ENCODE assay signal across 9 cellular contexts in genomic region chr19:58399903-58400637, GRCh38. TPM values are rescaled to one million over a fixed set of nuclear protein-coding genes. Genes with fewer than 3 reads are reported as not detected.
DNase-seq lines count a peak whose midpoint lies in the region; ATAC-seq and TF ChIP-seq lines count a peak whose summit lies in the region.
"Had no signal": no experiment of that assay in that cellular context is flagged by ENCODE, and none has a peak within 500 bp of the region (broad histone marks: within the 10 kb centered on the region; RNA-seq: fewer than 3 reads in every experiment).

No MANE protein-coding gene starts in this region.

- H3K4me1 ChIP-seq in left ventricle myocardium inferior (peaks cover 34% of the 10 kb centered on the region), right atrium auricular region (peaks cover 0 to 27% of the 10 kb centered on the region in 2 donors), lung (ENCODE audit: control insufficient read depth in 2 of 2, insufficient read depth in 2 of 2, low read length in 2 of 2) (peaks cover 0 to 19% of the 10 kb centered on the region in 2 donors), aorta (ENCODE audit: control insufficient read depth in 1 of 2, insufficient read depth in 2 of 2, low read length in 2 of 2) (no peaks in the 10 kb centered on the region)

- H3K9me3 Mint-ChIP-seq in activated T-helper 2 cell treated with anti-CD3 and anti-CD28 coated beads, Interferon-gamma antibody, Interleukin-2, Interleukin-4, amounts not matched to agents 10 μg/mL and 5 μg/mL and 100 μg/mL, durations not matched to agents 14 hours and 24 hours and 36 hours: no peaks in the 10 kb centered on the region

- H3K27me3 ChIP-seq in left ventricle myocardium inferior (ENCODE audit: low read depth) (peaks cover 33% of the 10 kb centered on the region), right atrium auricular region (peaks cover 6 to 12% of the 10 kb centered on the region in 2 donors), lung (ENCODE audit: control insufficient read depth, insufficient read depth) (no peaks in the 10 kb centered on the region), aorta (ENCODE audit: control insufficient read depth in 1 of 2, insufficient read depth in 2 of 2, low read length in 1 of 2) (no peaks in the 10 kb centered on the region)

- H3K4me3 ChIP-seq in left ventricle myocardium inferior: peak overlapping the region; percentile 74
- H3K4me3 ChIP-seq in right atrium auricular region: peak overlapping the region in 1 of 2 donors; percentile 65
- H3K4me3 ChIP-seq in lung: peak overlapping the region; percentile 51
- no peak overlapping the region for H3K4me3 ChIP-seq in aorta (ENCODE audit: low read length in 2 of 2)

- DNase-seq in left ventricle myocardium inferior (no peak), right atrium auricular region (ENCODE audit: low spot score) (no peak), lung (ENCODE audit: low spot score) (no peak), aorta (peak; percentile 50 to 74), NOMO-1 (lab: John Stamatoyannopoulos, UW; ENCODE audit: unreplicated experiment in 2 of 2) (no peak), A172 (ENCODE audit: low spot score) (no peak)
- DNase-seq in activated T-helper 2 cell treated with anti-CD3 and anti-CD28 coated beads, Interferon-gamma antibody, Interleukin-2, Interleukin-4, amounts not matched to agents 10 μg/mL and 5 μg/mL and 100 μg/mL, durations not matched to agents 14 hours and 24 hours and 36 hours (ENCODE audit: low spot score): no peak
- DNase-seq: RPMI8226 had no signal

- WGBS in lung, 2 donors: 76 to 84% methylated on average over 9 of the region's 9 CpGs
- WGBS in aorta, 2 donors: 38 to 58% methylated on average over 9 of the region's 9 CpGs

- peaks cover 14% of the 10 kb centered on the region for H3K4me1 Mint-ChIP-seq in activated T-helper 2 cell treated with anti-CD3 and anti-CD28 coated beads, Interferon-gamma antibody, Interleukin-2, Interleukin-4, amounts not matched to agents 10 μg/mL and 5 μg/mL and 100 μg/mL, durations not matched to agents 14 hours and 24 hours and 36 hours (ENCODE audit: low read depth)

- H3K27me3 Mint-ChIP-seq in activated T-helper 2 cell treated with anti-CD3 and anti-CD28 coated beads, Interferon-gamma antibody, Interleukin-2, Interleukin-4, amounts not matched to agents 10 μg/mL and 5 μg/mL and 100 μg/mL, durations not matched to agents 14 hours and 24 hours and 36 hours (ENCODE audit: low read depth): peaks cover 5% of the 10 kb centered on the region

- TF ChIP-seq CTCF in left ventricle myocardium inferior (IDR thresholded peaks at IDR 0.05; ENCODE audit: borderline replicate concordance) (no peak), right atrium auricular region (IDR thresholded peaks at IDR 0.05) (no peak), lung (IDR thresholded peaks at IDR 0.05; ENCODE audit: control extremely low read depth, extremely low read depth) (no peak)

- H3K27ac Mint-ChIP-seq in activated T-helper 2 cell treated with anti-CD3 and anti-CD28 coated beads, Interferon-gamma antibody, Interleukin-2, Interleukin-4, amounts not matched to agents 10 μg/mL and 5 μg/mL and 100 μg/mL, durations not matched to agents 14 hours and 24 hours and 36 hours: no peak overlapping the region

- H3K9me3 ChIP-seq in left ventricle myocardium inferior (replicated peaks) (no peaks in the 10 kb centered on the region), right atrium auricular region (no peaks in the 10 kb centered on the region), lung (ENCODE audit: control insufficient read depth in 2 of 2, insufficient read depth in 1 of 2, low read length in 1 of 2) (peaks cover 0 to under 1% of the 10 kb centered on the region in 2 donors), aorta (ENCODE audit: control insufficient read depth, low read length) (no peaks in the 10 kb centered on the region)

- no peak overlapping the region for H3K27ac ChIP-seq in left ventricle myocardium inferior (replicated peaks)
- no peak overlapping the region for H3K27ac ChIP-seq in right atrium auricular region
- H3K27ac ChIP-seq in lung (ENCODE audit: low read depth in 1 of 2, low read length in 1 of 2): no peak overlapping the region
- H3K27ac ChIP-seq in aorta (ENCODE audit: low read depth in 1 of 2, low read length in 2 of 2): no peak overlapping the region

- H3K36me3 Mint-ChIP-seq in activated T-helper 2 cell treated with anti-CD3 and anti-CD28 coated beads, Interferon-gamma antibody, Interleukin-2, Interleukin-4, amounts not matched to agents 10 μg/mL and 5 μg/mL and 100 μg/mL, durations not matched to agents 14 hours and 24 hours and 36 hours (ENCODE audit: low read depth): peaks cover 11% of the 10 kb centered on the region

- H3K4me3 Mint-ChIP-seq in activated T-helper 2 cell treated with anti-CD3 and anti-CD28 coated beads, Interferon-gamma antibody, Interleukin-2, Interleukin-4, amounts not matched to agents 10 μg/mL and 5 μg/mL and 100 μg/mL, durations not matched to agents 14 hours and 24 hours and 36 hours (ENCODE audit: low read depth): peak overlapping the region; percentile 80

- intact Hi-C loops in left ventricle myocardium inferior (cut with micrococcal nuclease): no loop called here
- intact Hi-C loops in activated T-helper 2 cell treated with anti-CD3 and anti-CD28 coated beads, Interferon-gamma antibody, Interleukin-2, Interleukin-4, amounts not matched to agents 10 μg/mL and 5 μg/mL and 100 μg/mL, durations not matched to agents 14 hours and 24 hours and 36 hours (cut with micrococcal nuclease): loop anchor here (5.0 kb wide), 1 partner anchor 73 kb away; the partner anchor contains the start of gene ZSCAN22
- intact Hi-C loops in aorta (cut with DNase I): loop anchor here in 1 of 2 donors (5.0 kb wide), 1 partner anchor 42 kb away; the partner anchor contains the start of gene ZNF132

- H3K36me3 ChIP-seq in left ventricle myocardium inferior: peaks cover 3% of the 10 kb centered on the region
- H3K36me3 ChIP-seq in right atrium auricular region: peaks cover 1% of the 10 kb centered on the region
- H3K36me3 ChIP-seq in lung (ENCODE audit: control insufficient read depth in 2 of 2, insufficient read depth in 2 of 2, low read length in 2 of 2): peaks cover 0 to 2% of the 10 kb centered on the region in 2 donors
- H3K36me3 ChIP-seq in aorta (ENCODE audit: control insufficient read depth in 1 of 2, insufficient read depth in 2 of 2, low read length in 1 of 2): no peaks in the 10 kb centered on the region

- no peak for ATAC-seq in lung (ENCODE audit: insufficient read depth, low FRiP score)
- ATAC-seq in aorta (ENCODE audit: low FRiP score): no peak
- ATAC-seq in GM21717 (IDR thresholded peaks at IDR 0.05; ENCODE audit: unreplicated experiment): no peak

RNA-seq across cellular contexts. Expression of gene RNF225, which starts 4.6 kb away (rescaled TPM):
- total RNA-seq in left ventricle myocardium inferior (not detected), right atrium auricular region (not detected), lung (1 to 10 TPM in 1 of 2 donors, under 1 TPM in 1; 0.26 to 1.5 TPM), aorta (not detected)
- 0.57 and 0.91 TPM in 2 replicates for total RNA-seq in activated T-helper 2 cell treated with anti-CD3 and anti-CD28 coated beads, Interferon-gamma antibody, Interleukin-2, Interleukin-4, amounts not matched to agents 10 μg/mL and 5 μg/mL and 100 μg/mL, durations not matched to agents 14 hours and 24 hours and 36 hours
- polyA plus RNA-seq in lung (under 1 TPM in 1 of 2 donors, not detected in 1; 0.14 TPM), aorta (not detected)
- not detected in 2 replicates for total RNA-seq in A172 (2014; rRNA removed; shearing (Covaris generic))

RNA-seq across cellular contexts. Expression of gene ZNF584, which starts 8.4 kb away (rescaled TPM):
- total RNA-seq in left ventricle myocardium inferior (16.8 TPM), right atrium auricular region (10 to 100 TPM; 17.4 to 18.5 TPM), lung (10 to 100 TPM; 14.4 to 16.9 TPM), aorta (10 to 100 TPM; 11.8 to 13.4 TPM)
- 11.2 and 12.2 TPM in 2 replicates for total RNA-seq in activated T-helper 2 cell treated with anti-CD3 and anti-CD28 coated beads, Interferon-gamma antibody, Interleukin-2, Interleukin-4, amounts not matched to agents 10 μg/mL and 5 μg/mL and 100 μg/mL, durations not matched to agents 14 hours and 24 hours and 36 hours
- polyA plus RNA-seq in lung (10 to 100 TPM in 1 of 2 donors, 1 to 10 TPM in 1; 6.0 to 13.1 TPM), aorta (10 to 100 TPM in 1 of 2 donors, under 1 TPM in 1; 0.75 to 10.3 TPM)
- total RNA-seq in A172 (2014; rRNA removed; shearing (Covaris generic)): 31.5 and 42.1 TPM in 2 replicates

RNA-seq across cellular contexts. Expression of gene RPS5, which starts 13.0 kb away (rescaled TPM):
- 496 TPM for total RNA-seq in left ventricle myocardium inferior
- total RNA-seq in right atrium auricular region: 1,000 to 10,000 TPM in 1 of 2 donors, 100 to 1,000 TPM in 1; 593 to 1,197 TPM
- 1,217 and 1,244 TPM in 2 replicates for total RNA-seq in activated T-helper 2 cell treated with anti-CD3 and anti-CD28 coated beads, Interferon-gamma antibody, Interleukin-2, Interleukin-4, amounts not matched to agents 10 μg/mL and 5 μg/mL and 100 μg/mL, durations not matched to agents 14 hours and 24 hours and 36 hours
- total RNA-seq in lung: 1,000 to 10,000 TPM in 1 of 2 donors, 100 to 1,000 TPM in 1; 927 to 1,036 TPM
- polyA plus RNA-seq in lung: 1,000 to 10,000 TPM; 1,145 to 1,802 TPM
- total RNA-seq in aorta: 100 to 1,000 TPM; 609 to 674 TPM
- 1,000 to 10,000 TPM; 1,453 to 1,636 TPM for polyA plus RNA-seq in aorta
- 2,652 and 2,662 TPM in 2 replicates for total RNA-seq in A172 (2014; rRNA removed; shearing (Covaris generic))

RNA-seq across cellular contexts. Expression of gene ZNF837, which starts 19.2 kb away (rescaled TPM):
- 0.19 TPM for total RNA-seq in left ventricle myocardium inferior
- 1 to 10 TPM in 1 of 2 donors, under 1 TPM in 1; 0.70 to 1.3 TPM for total RNA-seq in right atrium auricular region
- 1.1 and 1.5 TPM in 2 replicates for total RNA-seq in activated T-helper 2 cell treated with anti-CD3 and anti-CD28 coated beads, Interferon-gamma antibody, Interleukin-2, Interleukin-4, amounts not matched to agents 10 μg/mL and 5 μg/mL and 100 μg/mL, durations not matched to agents 14 hours and 24 hours and 36 hours
- 1 to 10 TPM; 2.5 to 3.2 TPM for total RNA-seq in lung
- polyA plus RNA-seq in lung: 1 to 10 TPM; 1.7 to 2.9 TPM
- 1 to 10 TPM in 1 of 2 donors, under 1 TPM in 1; 0.65 to 1.8 TPM for total RNA-seq in aorta
- 1 to 10 TPM in 1 of 2 donors, under 1 TPM in 1; 0.75 to 1.2 TPM for polyA plus RNA-seq in aorta
- 3.7 and 5.7 TPM in 2 replicates for total RNA-seq in A172 (2014; rRNA removed; shearing (Covaris generic))

RNA-seq across cellular contexts. Expression of gene ZNF497, which starts 37.5 kb away (rescaled TPM):
- 0.41 TPM for total RNA-seq in left ventricle myocardium inferior
- under 1 TPM; 0.39 to 0.56 TPM for total RNA-seq in right atrium auricular region
- 0.76 and 2.2 TPM in 2 replicates for total RNA-seq in activated T-helper 2 cell treated with anti-CD3 and anti-CD28 coated beads, Interferon-gamma antibody, Interleukin-2, Interleukin-4, amounts not matched to agents 10 μg/mL and 5 μg/mL and 100 μg/mL, durations not matched to agents 14 hours and 24 hours and 36 hours
- 1 to 10 TPM; 3.5 to 3.8 TPM for total RNA-seq in lung
- polyA plus RNA-seq in lung: 1 to 10 TPM in 1 of 2 donors, under 1 TPM in 1; 0.97 to 1.3 TPM
- total RNA-seq in aorta: under 1 TPM; 0.32 to 0.87 TPM
- polyA plus RNA-seq in aorta: under 1 TPM in 1 of 2 donors, not detected in 1; 0.79 TPM
- total RNA-seq in A172 (2014; rRNA removed; shearing (Covaris generic)): 1.7 and 2.4 TPM in 2 replicates

Comparison
In these comparisons a context has a peak if more than half of its experiments do, and no peak if none do; other contexts are left out.
1. DNase-seq: peak in aorta (2 of 2); none in left ventricle myocardium inferior (single experiment), right atrium auricular region (single experiment), activated T-helper 2 cell treated with anti-CD3 and anti-CD28 coated beads, Interferon-gamma antibody, Interleukin-2, Interleukin-4, amounts not matched to agents 10 μg/mL and 5 μg/mL and 100 μg/mL, durations not matched to agents 14 hours and 24 hours and 36 hours (single experiment), lung (single experiment), NOMO-1 (0 of 2) and A172 (single experiment).
2. H3K4me3 ChIP-seq: peak in left ventricle myocardium inferior (single experiment) and lung (single experiment); none in aorta (0 of 2).